In the genomic region with DNA sequence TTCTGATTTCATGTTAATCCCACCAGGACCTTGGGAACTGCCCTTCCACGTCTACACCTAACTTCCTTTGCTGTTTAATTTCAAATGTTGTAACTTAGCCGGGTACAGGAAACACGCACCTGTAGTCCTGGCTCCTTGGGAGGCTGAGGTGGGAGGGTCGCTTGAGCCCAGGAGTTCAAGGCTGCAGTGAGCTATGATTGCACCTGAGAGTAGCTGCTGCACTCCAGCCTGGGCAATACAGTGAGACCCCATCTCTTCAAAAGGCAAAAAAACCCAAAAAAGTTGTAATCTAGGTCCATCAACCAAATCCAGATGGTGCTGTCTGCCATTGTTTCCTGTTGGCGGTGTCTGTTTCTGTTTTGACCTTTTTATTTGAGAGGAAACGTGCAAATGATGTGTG, we compare ENCODE assay signal across 14 cellular contexts. TPM values are rescaled to one million over a fixed set of nuclear protein-coding genes. Genes with fewer than 3 reads are reported as not detected.
DNase-seq lines count a peak whose midpoint lies in the region; ATAC-seq and TF ChIP-seq lines count a peak whose summit lies in the region.
"Had no signal": no experiment of that assay in that cellular context is flagged by ENCODE, and none has a peak within 500 bp of the region (broad histone marks: within the 10 kb centered on the region; RNA-seq: fewer than 3 reads in every experiment).

No MANE protein-coding gene starts in this region.

- POLR2A ChIA-PET in RWPE1 (lab: Yijun Ruan, JAX; ENCODE audit: low non-redundant PET), result no interaction called here

- H3K27ac ChIP-seq in RWPE1 (peak overlapping the region; percentile 55), epithelial cell of prostate (peak overlapping the region; percentile 54)
- H3K27ac ChIP-seq: 22Rv1 had no signal

- no peaks in the 10 kb centered on the region for H3K9me3 Mint-ChIP-seq in T-helper 2 cell treated with Interferon-gamma antibody and Interleukin-4, amounts not matched to agents 5 μg/mL and 100 μg/mL, for 36 hours
- H3K9me3 Mint-ChIP-seq in stimulated activated naive B cell treated with anti-CD40 and anti-IgM and Interleukin-4, amounts not matched to agents 10 μg/mL and 1 μg/mL and 100 μg/mL, for 72 hours, result no peaks in the 10 kb centered on the region
- no peaks in the 10 kb centered on the region for H3K9me3 Mint-ChIP-seq in CD14-positive monocyte
- H3K9me3 Mint-ChIP-seq: CD8-positive, alpha-beta memory T cell; HFFc6 had no signal

- no peak for ATAC-seq in stimulated activated naive B cell treated with anti-CD40 and anti-IgM and Interleukin-4, amounts not matched to agents 10 μg/mL and 1 μg/mL and 100 μg/mL, for 72 hours (replicated peaks)
- ATAC-seq in HG02973 (IDR thresholded peaks at IDR 0.05; ENCODE audit: unreplicated experiment), result no peak

- peak overlapping the region; percentile 20 for H3K27ac Mint-ChIP-seq in T-helper 2 cell treated with Interferon-gamma antibody and Interleukin-4, amounts not matched to agents 5 μg/mL and 100 μg/mL, for 36 hours
- peak overlapping the region; percentile 79 for H3K27ac Mint-ChIP-seq in stimulated activated naive B cell treated with anti-CD40 and anti-IgM and Interleukin-4, amounts not matched to agents 10 μg/mL and 1 μg/mL and 100 μg/mL, for 72 hours
- no peak overlapping the region for H3K27ac Mint-ChIP-seq in CD14-positive monocyte
- H3K27ac Mint-ChIP-seq: HFFc6 had no signal

- CTCF ChIA-PET in RWPE1 (lab: Yijun Ruan, JAX), result interaction anchor here (0.6 to 0.7 kb wide), 2 partner anchors 18 to 34 kb away, joined by 3 read pairs; no protein-coding TSS in a partner anchor

- no peak for DNase-seq in T-helper 2 cell treated with Interferon-gamma antibody and Interleukin-4, amounts not matched to agents 5 μg/mL and 100 μg/mL, for 36 hours (ENCODE audit: low spot score)
- DNase-seq in T-helper 2 cell, result no peak
- DNase-seq in RWPE1 (ENCODE audit: low spot score), result no peak
- no peak for DNase-seq in epithelial cell of prostate (ENCODE audit: low read depth, low spot score)
- no peak for DNase-seq in stimulated activated naive B cell treated with anti-CD40 and anti-IgM and Interleukin-4, amounts not matched to agents 10 μg/mL and 1 μg/mL and 100 μg/mL, for 72 hours
- DNase-seq in SHP77 treated with DMSO at 0.1 percent for 48 hours (lab: John Stamatoyannopoulos, UW), result no peak
- no peak for DNase-seq in CD14-positive monocyte (ENCODE audit: low spot score)
- DNase-seq: Caco-2; CD8-positive, alpha-beta memory T cell; DMS79; HFFc6; IMR-90 had no signal

- H3K4me3 Mint-ChIP-seq in T-helper 2 cell treated with Interferon-gamma antibody and Interleukin-4, amounts not matched to agents 5 μg/mL and 100 μg/mL, for 36 hours, result no peak overlapping the region
- no peak overlapping the region for H3K4me3 Mint-ChIP-seq in stimulated activated naive B cell treated with anti-CD40 and anti-IgM and Interleukin-4, amounts not matched to agents 10 μg/mL and 1 μg/mL and 100 μg/mL, for 72 hours
- H3K4me3 Mint-ChIP-seq in CD14-positive monocyte, result no peak overlapping the region
- H3K4me3 Mint-ChIP-seq: CD8-positive, alpha-beta memory T cell; HFFc6 had no signal

- H3K4me1 Mint-ChIP-seq in T-helper 2 cell treated with Interferon-gamma antibody and Interleukin-4, amounts not matched to agents 5 μg/mL and 100 μg/mL, for 36 hours (ENCODE audit: low read depth), result no peaks in the 10 kb centered on the region
- H3K4me1 Mint-ChIP-seq in stimulated activated naive B cell treated with anti-CD40 and anti-IgM and Interleukin-4, amounts not matched to agents 10 μg/mL and 1 μg/mL and 100 μg/mL, for 72 hours, result peaks cover 19 to 48% of the 10 kb centered on the region in 2 donors
- H3K4me1 Mint-ChIP-seq in CD14-positive monocyte, result peaks cover 2% of the 10 kb centered on the region
- H3K4me1 Mint-ChIP-seq: CD8-positive, alpha-beta memory T cell had no signal

- intact Hi-C loops in CD14-positive monocyte (cut with micrococcal nuclease), result no loop called here

- no peak for TF ChIP-seq CTCF in RWPE1 (conservative IDR thresholded peaks at IDR 0.05; ENCODE audit: low read depth)
- no peak for TF ChIP-seq CTCF in CD14-positive monocyte (IDR thresholded peaks at IDR 0.05)

- H3K36me3 Mint-ChIP-seq in T-helper 2 cell treated with Interferon-gamma antibody and Interleukin-4, amounts not matched to agents 5 μg/mL and 100 μg/mL, for 36 hours (ENCODE audit: low read depth), result no peaks in the 10 kb centered on the region
- H3K36me3 Mint-ChIP-seq in stimulated activated naive B cell treated with anti-CD40 and anti-IgM and Interleukin-4, amounts not matched to agents 10 μg/mL and 1 μg/mL and 100 μg/mL, for 72 hours, result peaks cover 45% of the 10 kb centered on the region in 2 donors
- H3K36me3 Mint-ChIP-seq in CD14-positive monocyte, result peaks cover 2 to 33% of the 10 kb centered on the region in 2 donors

- no peaks in the 10 kb centered on the region for H3K27me3 Mint-ChIP-seq in T-helper 2 cell treated with Interferon-gamma antibody and Interleukin-4, amounts not matched to agents 5 μg/mL and 100 μg/mL, for 36 hours (ENCODE audit: low read depth)
- no peaks in the 10 kb centered on the region for H3K27me3 Mint-ChIP-seq in stimulated activated naive B cell treated with anti-CD40 and anti-IgM and Interleukin-4, amounts not matched to agents 10 μg/mL and 1 μg/mL and 100 μg/mL, for 72 hours
- H3K27me3 Mint-ChIP-seq in CD14-positive monocyte (ENCODE audit: low read depth in 3 of 3), result peaks cover 0 to 3% (median 1%) of the 10 kb centered on the region in 3 donors
- H3K27me3 Mint-ChIP-seq: CD8-positive, alpha-beta memory T cell had no signal

RNA-seq across cellular contexts. Expression of a gene that starts 14.5 kb away (rescaled TPM):
- polyA plus RNA-seq in CD14-positive monocyte, result under 1 TPM; 0.34 to 0.79 TPM

RNA-seq across cellular contexts. Expression of a gene that starts 42.4 kb away (rescaled TPM):
- 1 to 10 TPM; 4.5 to 4.6 TPM for polyA plus RNA-seq in CD14-positive monocyte

Comparison
In these comparisons a context has a peak if more than half of its experiments do, and no peak if none do; other contexts are left out.
1. H3K27ac Mint-ChIP-seq: peak in T-helper 2 cell treated with Interferon-gamma antibody and Interleukin-4, amounts not matched to agents 5 μg/mL and 100 μg/mL, for 36 hours (single experiment) and stimulated activated naive B cell treated with anti-CD40 and anti-IgM and Interleukin-4, amounts not matched to agents 10 μg/mL and 1 μg/mL and 100 μg/mL, for 72 hours (single experiment); none in CD14-positive monocyte (0 of 7).